Comparison of ENCODE assay signal across 24 cellular contexts in genomic region chr2:80070587-80070986, GRCh38.
"Had no signal": no experiment of that assay in that cellular context is flagged by ENCODE, and none has a peak within 500 bp of the region (broad histone marks: within the 10 kb centered on the region; RNA-seq: fewer than 3 reads in every experiment).

No MANE protein-coding gene starts in this region.

- H3K27ac Mint-ChIP-seq: IgD-negative memory B cell had no signal

- H3K27me3 Mint-ChIP-seq: IgD-negative memory B cell had no signal

- H3K9ac ChIP-seq: KMS-11 had no signal

- H3K27ac ChIP-seq: HL-60, KMS-11, SJSA1, SK-N-MC had no signal

- H3K4me3 ChIP-seq: K562, SJSA1, SK-N-MC had no signal

- H3K4me3 Mint-ChIP-seq: IgD-negative memory B cell had no signal

- H3K4me2 ChIP-seq: KMS-11 had no signal

- ATAC-seq: K562 had no signal

- H3K27me3 ChIP-seq: SJSA1 had no signal

- H3K36me3 Mint-ChIP-seq: IgD-negative memory B cell had no signal

- DNase-seq: Kasumi-1, MM.1S, NCI-H1105, NCI-H1417, NCI-H1436 treated with DMSO at 0.1 percent for 48 hours, NCI-H1694, NCI-H1930, NCI-H2081 treated with DMSO at 0.1 percent for 48 hours, NCI-H2171, NCI-H226, NCI-H446, NCI-H510A, NCI-H524 treated with DMSO at 0.1 percent for 48 hours, NCI-H69, NCI-H774, Right ventricle myocardium superior, RPMI8226, SIG-M5 had no signal

- H3K36me3 ChIP-seq: SJSA1 had no signal

- H3K9me3 ChIP-seq: SJSA1 had no signal

- H3K4me1 Mint-ChIP-seq: IgD-negative memory B cell had no signal
